In genomic region chr17:77319211-77320031, GRCh38 we compare ENCODE assay signal across 1 cellular context.
TF ChIP-seq lines count a peak whose summit lies in the region.

No MANE protein-coding gene starts in this region.

TF ChIP-seq in K562, 482 proteins besides CTCF, POLR2A, EP300 and RAD21 (continued from another document and continues in another):
- TF ChIP-seq MNT (conservative IDR thresholded peaks at IDR 0.05) (peak; percentile 58 to 67; a peak in 3 of 4 replicates), HMBOX1 (IDR thresholded peaks at IDR 0.05) (no peak), TEAD1 (CRISPR knock-in tag; IDR thresholded peaks at IDR 0.05) (peak in 1 of 2 experiments; percentile 6; a peak in 1 of 4 replicates), NFE2L1 (tag; IDR thresholded peaks at IDR 0.05; ENCODE audit: borderline replicate concordance, low read depth) (no peak), CBX2 (IDR thresholded peaks at IDR 0.05; ENCODE audit: insufficient read depth, low read length, poor library complexity, severe bottlenecking) (no peak), ELF2 (CRISPR knock-in tag; IDR thresholded peaks at IDR 0.05) (no peak), GATAD2B (IDR thresholded peaks at IDR 0.05; ENCODE audit: borderline replicate concordance) (no peak), ZNF253 (CRISPR knock-in tag; conservative IDR thresholded peaks at IDR 0.05) (no peak), ZNF146 (CRISPR knock-in tag; IDR thresholded peaks at IDR 0.05; ENCODE audit: unreplicated experiment) (no peak), ZBTB34 (CRISPR knock-in tag; IDR thresholded peaks at IDR 0.05) (no peak), SNRNP70 (optimal IDR thresholded peaks at IDR 0.05; ENCODE audit: low read depth, low read length) (no peak), HCFC1 (IDR thresholded peaks at IDR 0.05; ENCODE audit: low read depth, low read length) (no peak), HDAC6 (IDR thresholded peaks at IDR 0.05; ENCODE audit: low read depth, low read length) (no peak), ID3 (CRISPR knock-in tag; IDR thresholded peaks at IDR 0.05) (no peak), ID3 (tag; IDR thresholded peaks at IDR 0.05) (no peak), EP400 (IDR thresholded peaks at IDR 0.05) (peak; percentile 75), STAT6 (CRISPR knock-in tag; IDR thresholded peaks at IDR 0.05) (no peak), ZBTB12 (CRISPR knock-in tag; IDR thresholded peaks at IDR 0.05) (no peak), CHD4 (IDR thresholded peaks at IDR 0.05; ENCODE audit: insufficient read depth, insufficient replicate concordance, low read depth, low read length, poor library complexity, severe bottlenecking) (no peak), TAF1 (IDR thresholded peaks at IDR 0.05; ENCODE audit: control insufficient read depth, extremely low read depth, insufficient read depth, low read length, severe bottlenecking) (peak; percentile 91), MCM7 (IDR thresholded peaks at IDR 0.05) (no peak), RUNX1 (IDR thresholded peaks at IDR 0.05; ENCODE audit: low read depth) (no peak), ZSCAN32 (CRISPR knock-in tag; IDR thresholded peaks at IDR 0.05) (no peak), BACH1 (tag; IDR thresholded peaks at IDR 0.05) (no peak; the same call in 1 of the 2 replicates), CBFA2T3 (IDR thresholded peaks at IDR 0.05) (0 out of 2 replicates have a peak, but pooled peaks have one; percentile 12), SIN3B (IDR thresholded peaks at IDR 0.05; ENCODE audit: low read depth) (no peak; the same call in 1 of the 2 replicates), CBX8 (IDR thresholded peaks at IDR 0.05; ENCODE audit: borderline replicate concordance, extremely low read depth, low read depth, low read length, poor library complexity, severe bottlenecking) (no peak), CBX3 (IDR thresholded peaks at IDR 0.05; ENCODE audit: borderline replicate concordance in 1 of 2, low read length in 2 of 2) (0 out of 3 replicates have a peak, but pooled peaks of 1 of the 2 experiments have one; percentile 27), DPF2 (IDR thresholded peaks at IDR 0.05) (peak; percentile 67; the same call in 1 of the 2 replicates), FOXO4 (CRISPR knock-in tag; IDR thresholded peaks at IDR 0.05) (no peak), DNMT1 (IDR thresholded peaks at IDR 0.05) (no peak), CEBPB (tag; IDR thresholded peaks at IDR 0.05) (no peak), ZNF277 (CRISPR knock-in tag; IDR thresholded peaks at IDR 0.05; ENCODE audit: borderline replicate concordance) (no peak), NR2C2 (CRISPR knock-in tag; IDR thresholded peaks at IDR 0.05) (peak; percentile 58; the same call in 1 of the 2 replicates), NR2C2 (tag; IDR thresholded peaks at IDR 0.05) (peak; percentile 95), USF1 (CRISPR knock-in tag; IDR thresholded peaks at IDR 0.05) (no peak), BDP1 (IDR thresholded peaks at IDR 0.05; ENCODE audit: insufficient read depth, insufficient read length) (no peak), ILF3 (IDR thresholded peaks at IDR 0.05; ENCODE audit: borderline replicate concordance) (no peak), MYC (IDR thresholded peaks at IDR 0.05; ENCODE audit: low read depth, low read length) (peak; percentile 58; the same call in 1 of the 2 replicates), MYC (CRISPR knock-in tag; IDR thresholded peaks at IDR 0.05; ENCODE audit: borderline replicate concordance, low read depth) (no peak; the same call in 1 of the 2 replicates), ZKSCAN3 (CRISPR knock-in tag; IDR thresholded peaks at IDR 0.05) (no peak), CUX1 (CRISPR knock-in tag; IDR thresholded peaks at IDR 0.05) (no peak), CBFA2T2 (conservative IDR thresholded peaks at IDR 0.05) (no peak), NCOA4 (IDR thresholded peaks at IDR 0.05; ENCODE audit: partially characterized antibody) (no peak), CREB3L1 (IDR thresholded peaks at IDR 0.05; ENCODE audit: borderline replicate concordance, low read depth) (no peak)
